ENCODE assay signal across 3 cellular contexts in the genomic region with DNA sequence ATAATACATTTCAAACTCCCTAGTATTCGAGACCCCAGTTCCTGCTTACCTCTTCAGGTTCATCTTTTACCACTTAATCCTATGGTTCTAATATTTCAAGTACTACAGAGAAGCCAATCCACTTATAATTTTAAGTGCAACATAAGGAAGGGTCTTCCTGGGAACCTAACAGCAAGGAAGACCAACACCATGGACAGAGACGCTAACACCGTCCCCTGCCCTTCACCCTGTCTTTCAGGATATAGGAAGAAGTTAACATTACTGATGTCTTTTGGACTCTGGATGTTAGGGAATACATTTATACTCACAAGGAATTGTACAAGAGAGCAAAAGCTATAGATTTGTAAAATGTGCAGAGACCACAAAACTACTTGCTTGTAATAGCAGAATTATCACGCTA.
"Had no signal": no experiment of that assay in that cellular context is flagged by ENCODE, and none has a peak within 500 bp of the region (broad histone marks: within the 10 kb centered on the region; RNA-seq: fewer than 3 reads in every experiment).

No MANE protein-coding gene starts in this region.

- DNase-seq: GDM1, GF-D8 had no signal

- ATAC-seq: GM12878 had no signal
